Comparison of ENCODE assay signal across 7 cellular contexts in the genomic region with DNA sequence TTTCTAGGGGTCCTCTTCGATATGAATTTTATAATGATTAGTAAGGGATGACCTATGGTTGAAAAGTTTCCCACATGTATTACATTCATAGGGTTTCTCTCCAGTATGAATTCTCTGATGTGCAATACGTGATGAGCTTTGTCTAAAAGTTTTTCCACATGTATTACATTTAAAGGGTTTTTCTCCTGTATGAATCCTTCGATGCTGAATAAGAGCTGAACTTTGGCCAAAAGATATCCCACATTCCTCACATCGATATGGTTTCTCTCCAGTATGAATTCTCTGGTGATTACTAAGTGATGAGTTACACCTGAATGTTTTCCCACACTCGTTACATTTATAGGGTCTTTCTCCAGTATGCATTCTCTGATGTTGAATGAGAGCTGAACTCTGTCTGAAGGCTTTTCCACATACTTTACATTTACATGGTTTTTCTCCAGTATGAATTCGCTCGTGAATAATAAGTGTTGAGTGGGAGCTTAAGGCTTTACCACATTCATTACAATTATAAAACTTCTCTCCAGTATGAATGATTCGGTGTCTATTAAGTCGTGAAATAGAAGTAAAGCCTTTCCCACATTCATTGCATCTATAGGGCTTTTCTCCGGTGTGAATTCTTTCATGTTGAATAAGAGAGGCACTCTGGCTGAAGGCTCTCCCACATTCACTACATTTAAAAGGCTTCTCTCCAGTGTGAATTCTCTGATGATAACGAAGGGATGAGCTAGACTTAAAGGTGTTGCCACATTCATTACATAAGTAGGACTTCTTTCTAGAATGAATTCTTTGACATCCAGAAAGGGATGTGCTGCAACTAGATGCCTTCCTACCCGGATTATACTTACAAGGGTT. TPM values are rescaled to one million over a fixed set of nuclear protein-coding genes. Genes with fewer than 3 reads are reported as not detected.
DNase-seq lines count a peak whose midpoint lies in the region; ATAC-seq, FAIRE-seq and TF ChIP-seq lines count a peak whose summit lies in the region.
"Not testable (repeated sequence)": the region's sequence is repeated elsewhere in the genome, so short reads cannot be mapped to it uniquely, and the experiment has no call there.

No MANE protein-coding gene starts in this region.

- H3K9me3 ChIP-seq in BLaER1: peaks cover 97% of the 10 kb centered on the region
- H3K9me3 ChIP-seq in HEK293 (ENCODE audit: control insufficient read depth, insufficient read depth, low read depth, low read length): not testable (repeated sequence)
- H3K9me3 ChIP-seq in GM12878 (replicated peaks; ENCODE audit: control insufficient read depth, insufficient read depth, low read length): peaks cover 11% of the 10 kb centered on the region
- H3K9me3 ChIP-seq in H1 (ENCODE audit: insufficient read depth in 2 of 2, low read depth in 1 of 2, low read length in 1 of 2): peaks cover 64 to 79% of the 10 kb centered on the region in 2 experiments
- peaks cover 64 to 96% (median 93%) of the 10 kb centered on the region in 5 donors for H3K9me3 ChIP-seq in subcutaneous abdominal adipose tissue (ENCODE audit: control insufficient read depth in 5 of 5, low read length in 5 of 5)

- not testable (repeated sequence) for H3K27ac ChIP-seq in BLaER1; HEK293 (ENCODE audit: extremely low read depth, low read depth, low read length); GM12878 (ENCODE audit: control insufficient read depth, insufficient read depth); H1 (ENCODE audit: low read depth, low read length); subcutaneous abdominal adipose tissue (ENCODE audit: low read depth, low read length)

- 78% methylated on average over 10 of the region's 12 CpGs for WGBS in GM12878 (ENCODE audit: insufficient coverage, insufficient replicate concordance, low lambda C conversion rate, missing lambda C conversion rate)
- 88% methylated on average over 12 of the region's 12 CpGs; no CpG with 5 or more reads in 1 of the 2 experiments for WGBS in H1 (ENCODE audit: extremely low coverage in 1 of 2, insufficient coverage in 1 of 2, insufficient read length in 1 of 2, insufficient replicate concordance in 2 of 2, low coverage in 1 of 2, low lambda C conversion rate in 2 of 2, missing lambda C conversion rate in 1 of 2), 2 experiments

- not testable (repeated sequence) for TF ChIP-seq EP300 in GM12878 (IDR thresholded peaks at IDR 0.05; ENCODE audit: borderline replicate concordance in 1 of 2, control insufficient read depth in 1 of 2, low read depth in 2 of 2, low read length in 2 of 2); H1 (IDR thresholded peaks at IDR 0.05; ENCODE audit: borderline replicate concordance in 1 of 2, low read depth in 2 of 2, low read length in 2 of 2)

- H3K4ac ChIP-seq in H1 (replicated peaks; ENCODE audit: insufficient read length, low read depth, low read length): not testable (repeated sequence)

- H3K23me2 ChIP-seq in H1 (ENCODE audit: low read depth, low read length): not testable (repeated sequence)

- not testable (repeated sequence) for H4K91ac ChIP-seq in H1 (replicated peaks; ENCODE audit: insufficient read length, low read length)

- H3K4me2 ChIP-seq in BLaER1; GM12878 (ENCODE audit: control insufficient read depth, insufficient read depth); H1 (ENCODE audit: insufficient read depth in 1 of 2, low read depth in 2 of 2, low read length in 2 of 2): not testable (repeated sequence)

- not testable (repeated sequence) for H2BK120ac ChIP-seq in H1 (replicated peaks; ENCODE audit: low read depth, low read length)

- BruUV-seq in GM12878 (replicated peaks; lab: Mats Ljungman, UMichigan): not testable (repeated sequence)

- not testable (repeated sequence) for H3K79me2 ChIP-seq in GM12878 (ENCODE audit: control insufficient read depth, insufficient read depth, low read length); H1 (ENCODE audit: control insufficient read depth in 1 of 2, insufficient read depth in 2 of 2, low read length in 2 of 2)

- peak; percentile 50 for FAIRE-seq in GM12892 (lab: Jason Lieb, UNC)
- peak; percentile 64 for FAIRE-seq in GM12878 (lab: Jason Lieb, UNC)
- peak; percentile 86 for FAIRE-seq in H1 (lab: Jason Lieb, UNC)

- H3K9ac ChIP-seq in BLaER1; GM12878 (ENCODE audit: control insufficient read depth, insufficient read depth, low read length); H1 (replicated peaks in 1 of 4; ENCODE audit: extremely low read depth in 1 of 4, low read depth in 3 of 4, low read length in 3 of 4); subcutaneous abdominal adipose tissue (ENCODE audit: low read length in 5 of 5): not testable (repeated sequence)

- ATAC-seq in GM12878: not testable (repeated sequence)

- RAD21 ChIA-PET in GM12878 (lab: Charles Lee; ENCODE audit: unreplicated experiment): not testable (repeated sequence)

- not testable (repeated sequence) for H3K4me1 ChIP-seq in BLaER1; HEK293 (ENCODE audit: control insufficient read depth, insufficient read depth, low read length); GM12878 (ENCODE audit: control insufficient read depth, insufficient read depth, low read length); H1 (replicated peaks in 1 of 4; ENCODE audit: control insufficient read depth in 3 of 4, insufficient read depth in 4 of 4, low read length in 3 of 4); subcutaneous abdominal adipose tissue (ENCODE audit: control insufficient read depth in 5 of 5, insufficient read depth in 5 of 5, low read length in 5 of 5)

- H3K27me3 ChIP-seq in BLaER1; GM12878 (replicated peaks in 1 of 2; ENCODE audit: control insufficient read depth in 2 of 2, insufficient read depth in 2 of 2, low read length in 1 of 2); H1 (replicated peaks in 1 of 4; ENCODE audit: control insufficient read depth in 3 of 4, extremely low read depth in 1 of 4, insufficient read depth in 3 of 4, low read length in 3 of 4); subcutaneous abdominal adipose tissue (ENCODE audit: control insufficient read depth in 5 of 5, insufficient read depth in 4 of 5, low read length in 5 of 5): not testable (repeated sequence)

- not testable (repeated sequence) for H3K79me1 ChIP-seq in H1 (ENCODE audit: low read depth, low read length)

- CTCF ChIA-PET in HEK293 (lab: Yijun Ruan, JAX); GM12878 (lab: Yijun Ruan, JAX); H1 (lab: Charles Lee; ENCODE audit: partially characterized antibody): not testable (repeated sequence)

- not testable (repeated sequence) for H2AFZ ChIP-seq in GM12878 (ENCODE audit: control insufficient read depth, low read depth, low read length); H1 (ENCODE audit: low read length)

- H4K5ac ChIP-seq in H1 (ENCODE audit: insufficient read length, low read depth, low read length): not testable (repeated sequence)

- not testable (repeated sequence) for H2BK20ac ChIP-seq in H1 (ENCODE audit: low read length)

- intact Hi-C loops in GM12878 (cut with micrococcal nuclease; ENCODE audit: unreplicated experiment): not testable (repeated sequence)

- H3K18ac ChIP-seq in H1 (ENCODE audit: extremely low read depth, low read length): not testable (repeated sequence)

- not testable (repeated sequence) for H2AK5ac ChIP-seq in H1 (ENCODE audit: low read depth, low read length)

- not testable (repeated sequence) for H4K20me1 ChIP-seq in BLaER1; GM12878 (ENCODE audit: control insufficient read depth, insufficient read depth); H1 (replicated peaks in 1 of 2; ENCODE audit: control insufficient read depth in 1 of 2, insufficient read depth in 2 of 2, low read length in 2 of 2)

- not testable (repeated sequence) for H3K56ac ChIP-seq in H1 (replicated peaks; ENCODE audit: insufficient read length, low read depth, low read length)

- not testable (repeated sequence) for H4K8ac ChIP-seq in H1 (ENCODE audit: extremely low read depth, insufficient read depth, low read length)

- not testable (repeated sequence) for H3K23ac ChIP-seq in H1 (ENCODE audit: insufficient read length)

- not testable (repeated sequence) for H3K14ac ChIP-seq in H1 (ENCODE audit: insufficient read length)

- not testable (repeated sequence) for H2BK5ac ChIP-seq in H1 (ENCODE audit: low read depth, low read length)

- not testable (repeated sequence) for TF ChIP-seq POLR2A in GM12892 (IDR thresholded peaks at IDR 0.05; ENCODE audit: low read depth, low read length); GM12878 (IDR thresholded peaks at IDR 0.05; ENCODE audit: low read depth, low read length); H1 (IDR thresholded peaks at IDR 0.05; ENCODE audit: control extremely low read depth in 1 of 2, low read depth in 2 of 2, low read length in 2 of 2)

- H2BK15ac ChIP-seq in H1 (ENCODE audit: low read length): not testable (repeated sequence)

- not testable (repeated sequence) for TF ChIP-seq RAD21 in GM12878 (IDR thresholded peaks at IDR 0.05; ENCODE audit: insufficient read depth, low read depth, low read length); H1 (IDR thresholded peaks at IDR 0.05 in 1 of 2, conservative IDR thresholded peaks at IDR 0.05 in 1 of 2; ENCODE audit: low read depth in 2 of 2, low read length in 2 of 2)

- in situ Hi-C loops in GM12878 (cut with MboI): not testable (repeated sequence)

- H3K4me3 ChIP-seq in BLaER1 (peak overlapping the region; percentile 31; the same call in 1 of the 2 replicates), subcutaneous abdominal adipose tissue (ENCODE audit: low read depth in 1 of 5, low read length in 5 of 5) (peak overlapping the region in 3 of 5 donors; percentile 20 to 41 (median 38))
- not testable (repeated sequence) for H3K4me3 ChIP-seq in HEK293 (ENCODE audit: low read depth, low read length); GM12878; H1 (ENCODE audit: extremely low read depth in 1 of 4, insufficient read depth in 2 of 4, low read depth in 3 of 4, low read length in 4 of 4); fibroblast of pulmonary artery (replicated peaks; ENCODE audit: low read depth, low read length)

- H3K36me3 ChIP-seq in BLaER1 (peaks cover 70% of the 10 kb centered on the region), HEK293 (ENCODE audit: control insufficient read depth in 2 of 2, insufficient read depth in 1 of 2, low read length in 2 of 2) (peaks cover 34 to 41% of the 10 kb centered on the region in 2 experiments), H1 (ENCODE audit: control insufficient read depth in 2 of 4, insufficient read depth in 4 of 4, low read length in 3 of 4) (peaks cover 2 to 58% (median 25%) of the 10 kb centered on the region in 4 experiments; a peak in 7 of 8 replicates), subcutaneous abdominal adipose tissue (ENCODE audit: control insufficient read depth in 5 of 5, insufficient read depth in 5 of 5, low read length in 5 of 5) (peaks cover 35 to 50% (median 40%) of the 10 kb centered on the region in 5 donors)
- not testable (repeated sequence) for H3K36me3 ChIP-seq in GM12878 (ENCODE audit: control insufficient read depth in 2 of 2, insufficient read depth in 2 of 2, low read length in 1 of 2)

- H2BK12ac ChIP-seq in H1 (ENCODE audit: low read depth, low read length): not testable (repeated sequence)

- TF ChIP-seq CTCF in HEK293 (tag by site-specific recombination; IDR thresholded peaks at IDR 0.05); GM12878 (IDR thresholded peaks at IDR 0.05 in 2 of 3, conservative IDR thresholded peaks at IDR 0.05 in 1 of 3; ENCODE audit: control insufficient read depth in 2 of 3, extremely low read depth in 1 of 3, insufficient read depth in 1 of 3, low read depth in 3 of 3, low read length in 3 of 3); H1 (IDR thresholded peaks at IDR 0.05; ENCODE audit: control extremely low read depth in 1 of 3, insufficient read depth in 1 of 3, low read depth in 1 of 3, low read length in 3 of 3); fibroblast of pulmonary artery (IDR thresholded peaks at IDR 0.05; ENCODE audit: low read length, missing control alignments): not testable (repeated sequence)

- POLR2A ChIA-PET in HEK293 (lab: Yijun Ruan, JAX); GM12878 (lab: Charles Lee): not testable (repeated sequence)
- POLR2A ChIA-PET in H1 (lab: Charles Lee; ENCODE audit: partially characterized antibody): interaction anchor here (1.6 kb wide), 1 partner anchor 19 kb away, joined by 5 read pairs; no protein-coding TSS in a partner anchor

- DNase-seq in GM12892 (ENCODE audit: insufficient read length); GM12878 (ENCODE audit: low read depth, low spot score); H1 (ENCODE audit: low read depth in 1 of 2, low spot score in 2 of 2): not testable (repeated sequence)
- peak; percentile 4 for DNase-seq in fibroblast of pulmonary artery (ENCODE audit: low read depth)

- SMC1A ChIA-PET in GM12878 (lab: Charles Lee; ENCODE audit: uncharacterized antibody, unreplicated experiment): not testable (repeated sequence)

RNA-seq across cellular contexts. Expression of a gene that starts 18.2 kb away (rescaled TPM):
- 7.1 TPM for polyA plus RNA-seq in GM12892 (2012; ENCODE audit: missing spikeins)
- total RNA-seq in GM12878 (2013; cell fraction: nucleolus; rRNA removed): 13.3 and 14.3 TPM in 2 replicates
- 6.4 and 7.1 TPM in 2 replicates for total RNA-seq in GM12878 (2014; rRNA removed)
- 7.5 and 7.7 TPM in 2 replicates for total RNA-seq in GM12878 (2014; rRNA removed; fragmentation: Illumina TruSeq; extraction: Trizol)
- 4.2 and 4.5 TPM in 2 replicates for total RNA-seq in GM12878 (2021)
- 1.2 TPM for polyA plus RNA-seq in GM12878 (2011; ENCODE audit: low read depth)
- polyA plus RNA-seq in GM12878 (2011; rRNA removed): 9.4 and 16.4 TPM in 2 replicates
- polyA plus RNA-seq in GM12878 (2011; cell fraction: cytosol; rRNA removed): 3.9 and 4.7 TPM in 2 replicates
- polyA plus RNA-seq in GM12878 (2011; cell fraction: nucleus; rRNA removed): 8.8 and 9.1 TPM in 2 replicates
- 3.3 and 3.5 TPM in 2 replicates for polyA plus RNA-seq in GM12878 (2012)
- polyA plus RNA-seq in GM12878 (2014; fragmentation: Illumina TruSeq; extraction: Trizol): 7.4 and 10.9 TPM in 2 replicates
- 1 to 10 TPM in 1 of 2 experiments, under 1 TPM in 1; 0.60 to 1.8 TPM for polyA plus RNA-seq in GM12878 (2014; fragmentation: Nextera tagmentation; extraction: Ambion mirVana)
- 3.9 and 5.8 TPM in 2 replicates for polyA plus RNA-seq in GM12878 (2014; rRNA removed)
- 1 to 10 TPM; 3.2 to 4.2 TPM for polyA plus RNA-seq in GM12878 (2016; fragmentation: Nextera tagmentation; extraction: Ambion mirVana)
- 3.5 and 3.9 TPM in 2 replicates for polyA minus RNA-seq in GM12878 (2011; rRNA and poly(A)+ RNA removed)
- 2.4 and 2.5 TPM in 2 replicates for polyA minus RNA-seq in GM12878 (2011; cell fraction: cytosol; rRNA and poly(A)+ RNA removed)
- polyA minus RNA-seq in GM12878 (2011; cell fraction: nucleus; rRNA and poly(A)+ RNA removed): 2.7 and 3.3 TPM in 2 replicates
- 16.5 and 19.5 TPM in 2 replicates for total RNA-seq in H1 (2021; fragmentation: NEBNext Ultra II Directional; extraction: Animal tissue kit (Norgen Biotek cat#: 25700))
- 5.3 and 6.0 TPM in 2 replicates for polyA plus RNA-seq in H1 (2011; rRNA removed)
- 10.1 TPM for polyA plus RNA-seq in H1 (2011; cell fraction: cytosol; rRNA removed)
- polyA plus RNA-seq in H1 (2011; cell fraction: nucleus; rRNA removed): 10.4 TPM
- polyA plus RNA-seq in H1 (2012, experiment 1 of 2): 8.2 to 11.1 TPM (median 9.5 TPM) in 4 replicates
- 0.60 TPM for polyA plus RNA-seq in H1 (2012, experiment 2 of 2)
- 21.7 TPM for polyA plus RNA-seq in H1 (2013, experiment 1 of 2)
- 19.3 TPM for polyA plus RNA-seq in H1 (2013, experiment 2 of 2)
- 4.9 and 6.1 TPM in 2 replicates for polyA minus RNA-seq in H1 (2011; rRNA and poly(A)+ RNA removed)
- 3.7 TPM for polyA minus RNA-seq in H1 (2011; cell fraction: cytosol; rRNA and poly(A)+ RNA removed)
- polyA minus RNA-seq in H1 (2011; cell fraction: nucleus; rRNA and poly(A)+ RNA removed): 10.6 TPM
